27 cellular contexts compared by ENCODE assay signal in the genomic region with DNA sequence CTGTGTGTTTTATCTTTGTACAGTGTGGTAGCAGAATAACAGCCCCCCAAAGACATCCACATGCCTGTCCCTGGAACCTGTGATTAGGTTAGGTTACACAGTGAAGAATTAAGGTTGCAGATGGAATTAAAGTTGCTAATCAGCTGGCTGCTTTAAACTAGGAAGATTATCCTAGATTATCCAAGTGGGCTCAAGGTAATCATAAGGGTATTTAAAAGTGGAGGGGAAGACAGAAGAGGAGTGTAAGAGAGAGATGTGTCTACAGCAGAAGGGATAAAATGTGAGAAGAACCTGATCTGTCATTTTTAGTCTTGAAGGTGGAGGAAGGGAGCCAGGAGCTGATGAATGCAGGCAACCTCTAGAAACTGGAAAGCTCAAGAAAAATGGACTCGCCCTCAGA.
"Had no signal": no experiment of that assay in that cellular context is flagged by ENCODE, and none has a peak within 500 bp of the region (broad histone marks: within the 10 kb centered on the region; RNA-seq: fewer than 3 reads in every experiment).

No MANE protein-coding gene starts in this region.

- H3K4me3 ChIP-seq: adrenal gland, body of pancreas, esophagus squamous epithelium, gastroesophageal sphincter, heart right ventricle, hepatocyte had no signal

- DNase-seq: activated CD4-positive, alpha-beta memory T cell treated with anti-CD3 and anti-CD28 coated beads for 36 hours; activated CD4-positive, alpha-beta T cell treated with anti-CD3 and anti-CD28 coated beads for 36 hours; activated CD4-positive, alpha-beta T cell treated with anti-CD3 and anti-CD28 coated beads, Interleukin-2, amount 10 ng/mL, durations not matched to agents 24 days and 14 days; activated CD4-positive, CD25-positive, alpha-beta regulatory T cell; activated CD4-positive, CD25-positive, alpha-beta regulatory T cell treated with anti-CD3 and anti-CD28 coated beads, Interleukin-2, amount 50 U/mL, for 72 hours; activated CD8-positive, alpha-beta memory T cell treated with anti-CD3 and anti-CD28 coated beads, Interleukin-2, amount 10 ng/mL, durations not matched to agents 7 days and 5 days; activated CD8-positive, alpha-beta memory T cell treated with anti-CD3 and anti-CD28 coated beads, Interleukin-2, amount 50 U/mL, for 4 hours; activated CD8-positive, alpha-beta T cell treated with anti-CD3 and anti-CD28 coated beads, Interleukin-2, amount 10 ng/mL, durations not matched to agents 7 days and 5 days; activated effector memory CD4-positive, alpha-beta T cell treated with anti-CD3 and anti-CD28 coated beads, Interleukin-2, amount 50 U/mL, for 16 hours; activated naive CD4-positive, alpha-beta T cell treated with anti-CD3 and anti-CD28 coated beads for 36 hours; activated naive CD8-positive, alpha-beta T cell treated with anti-CD3 and anti-CD28 coated beads for 36 hours; activated naive CD8-positive, alpha-beta T cell treated with anti-CD3 and anti-CD28 coated beads, Interleukin-2, amount 50 U/mL, for 24 hours; activated T-cell treated with anti-CD3 and anti-CD28 coated beads, Interleukin-2, amount 50 U/mL, for 1 hour; activated T-cell treated with anti-CD3 and anti-CD28 coated beads, Interleukin-2, amount 50 U/mL, for 48 hours; adrenal gland; amygdala; body of pancreas; caudate nucleus; cortex of kidney; dermis blood vessel endothelial cell; effector CD8-positive, alpha-beta T cell; esophagus squamous epithelium; foreskin melanocyte; heart right ventricle; T1000 had no signal

- H3K4me1 ChIP-seq: adrenal gland, body of pancreas, esophagus squamous epithelium, gastroesophageal sphincter, heart right ventricle had no signal

- H3K9me3 ChIP-seq: adrenal gland, body of pancreas, esophagus squamous epithelium had no signal

- H3K36me3 ChIP-seq: adrenal gland, esophagus squamous epithelium, gastroesophageal sphincter, heart right ventricle had no signal

- H3K27me3 ChIP-seq: body of pancreas, esophagus squamous epithelium, gastroesophageal sphincter, heart right ventricle, hepatocyte had no signal

- ATAC-seq: activated CD4-positive, alpha-beta T cell treated with anti-CD3 and anti-CD28 coated beads for 36 hours; activated CD8-positive, alpha-beta memory T cell treated with anti-CD3 and anti-CD28 coated beads, Interleukin-2, amount 10 ng/mL, durations not matched to agents 7 days and 5 days; activated CD8-positive, alpha-beta T cell treated with anti-CD3 and anti-CD28 coated beads, Interleukin-2, amount 10 ng/mL, durations not matched to agents 7 days and 5 days; activated naive CD8-positive, alpha-beta T cell treated with anti-CD3 and anti-CD28 coated beads, Interleukin-2, amount 50 U/mL, for 24 hours; body of pancreas; gastroesophageal sphincter; heart right ventricle had no signal
